15 cellular contexts compared by ENCODE assay signal in the genomic region with DNA sequence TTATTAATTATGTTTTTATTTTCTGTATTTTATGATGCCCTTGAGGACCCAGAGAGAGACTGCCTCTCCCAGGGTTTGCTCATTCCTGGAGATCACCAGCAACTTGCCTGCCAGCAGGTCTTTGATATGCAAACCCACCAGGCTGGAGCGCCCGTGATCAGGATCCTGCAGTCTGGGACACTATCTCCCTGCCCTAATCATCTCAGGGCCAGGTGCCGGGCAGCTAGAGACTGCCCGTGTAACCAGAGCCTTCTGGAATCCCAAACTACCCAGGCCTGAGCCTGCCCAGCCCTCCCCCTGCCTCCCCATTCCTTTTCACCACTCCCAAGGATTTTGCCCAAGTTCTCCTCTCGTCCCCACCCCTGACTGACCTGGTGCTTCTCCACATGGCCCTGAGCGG. TPM values are rescaled to one million over a fixed set of nuclear protein-coding genes. Genes with fewer than 3 reads are reported as not detected.
A peak's percentile ranks its signal among the peaks of the same experiment; 100 is the strongest.
DNase-seq lines count a peak whose midpoint lies in the region; ATAC-seq and TF ChIP-seq lines count a peak whose summit lies in the region.
"Had no signal": no experiment of that assay in that cellular context is flagged by ENCODE, and none has a peak within 500 bp of the region (broad histone marks: within the 10 kb centered on the region; RNA-seq: fewer than 3 reads in every experiment).

No MANE protein-coding gene starts in this region.

- BruUV-seq in mammary epithelial cell (replicated peaks; lab: Mats Ljungman, UMichigan): no TSS peak

- no peaks in the 10 kb centered on the region for H3K79me1 ChIP-seq in neuronal stem cell (ENCODE audit: low read depth, low read length)

- no peak overlapping the region for H2AK5ac ChIP-seq in neuronal stem cell (ENCODE audit: low read depth, low read length)

- H3K36me3 ChIP-seq in neuronal stem cell (replicated peaks in 1 of 2; ENCODE audit: control insufficient read depth in 2 of 2, insufficient read depth in 2 of 2, low read length in 2 of 2) (no peaks in the 10 kb centered on the region), mammary epithelial cell (ENCODE audit: insufficient read depth, low read length) (no peaks in the 10 kb centered on the region)

- peak overlapping the region; percentile 32 for H3K18ac ChIP-seq in neuronal stem cell (ENCODE audit: low read length)

- peak overlapping the region; percentile 43 for H3K14ac ChIP-seq in neuronal stem cell (ENCODE audit: low read length)

- H4K8ac ChIP-seq in neuronal stem cell (ENCODE audit: low read depth, low read length): no peak overlapping the region

- no peaks in the 10 kb centered on the region for H3K27me3 ChIP-seq in neuronal stem cell (ENCODE audit: control insufficient read depth in 3 of 3, insufficient read depth in 3 of 3, low read depth in 1 of 3, low read length in 3 of 3)
- H3K27me3 ChIP-seq in mammary epithelial cell (ENCODE audit: insufficient read depth, low read length): no peaks in the 10 kb centered on the region

- H3K4me3 ChIP-seq in neuronal stem cell (ENCODE audit: low read length in 2 of 2): no peak overlapping the region
- no peak overlapping the region for H3K4me3 ChIP-seq in mammary epithelial cell (replicated peaks in 1 of 3; ENCODE audit: insufficient read depth in 1 of 3, low read depth in 2 of 3, low read length in 3 of 3)

- no peak overlapping the region for H3K9ac ChIP-seq in neuronal stem cell (ENCODE audit: low read depth, low read length, poor library complexity)
- no peak overlapping the region for H3K9ac ChIP-seq in mammary epithelial cell (ENCODE audit: insufficient read depth, low read length)

- TF ChIP-seq CTCF in mammary epithelial cell (conservative IDR thresholded peaks at IDR 0.05 in 1 of 2, IDR thresholded peaks at IDR 0.05 in 1 of 2; ENCODE audit: extremely low read depth in 1 of 2, insufficient read depth in 1 of 2, low read depth in 1 of 2, low read length in 2 of 2): no peak

- H4K91ac ChIP-seq in neuronal stem cell (ENCODE audit: low read depth, low read length, poor library complexity): no peak overlapping the region

- in situ Hi-C loops in mammary epithelial cell (cut with MboI; ENCODE audit: low sequenced_read_pairs in 2 of 2): no loop called here

- H3K23ac ChIP-seq in neuronal stem cell (ENCODE audit: low read depth, low read length, poor library complexity): no peak overlapping the region

- no peaks in the 10 kb centered on the region for H3K4me1 Mint-ChIP-seq in central memory CD8-positive, alpha-beta T cell
- H3K4me1 Mint-ChIP-seq: CD14-positive monocyte had no signal

- H3K4me1 ChIP-seq in neuronal stem cell (ENCODE audit: control insufficient read depth in 2 of 2, insufficient read depth in 1 of 2, low read depth in 1 of 2, low read length in 2 of 2) (peaks cover 10 to 16% of the 10 kb centered on the region in 2 donors), mammary epithelial cell (ENCODE audit: insufficient read depth, low read length) (no peaks in the 10 kb centered on the region)

- no peak overlapping the region for H2BK5ac ChIP-seq in neuronal stem cell (ENCODE audit: low read length)

- H3K9me3 Mint-ChIP-seq in central memory CD8-positive, alpha-beta T cell: no peaks in the 10 kb centered on the region
- H3K9me3 Mint-ChIP-seq: CD8-positive, alpha-beta T cell had no signal

- H2BK120ac ChIP-seq in neuronal stem cell (ENCODE audit: low read depth, low read length): no peak overlapping the region

- H3K4me3 Mint-ChIP-seq in central memory CD8-positive, alpha-beta T cell: no peak overlapping the region
- H3K4me3 Mint-ChIP-seq: CD8-positive, alpha-beta T cell had no signal

- no peak for ATAC-seq in central memory CD8-positive, alpha-beta T cell (replicated peaks; ENCODE audit: extremely low read depth, poor library complexity, severe bottlenecking)
- ATAC-seq: CD8-positive, alpha-beta T cell had no signal

- H3K79me2 ChIP-seq in mammary epithelial cell (ENCODE audit: insufficient read depth, low read length): no peaks in the 10 kb centered on the region

- H2BK12ac ChIP-seq in neuronal stem cell (ENCODE audit: low read length): no peak overlapping the region

- H3K4ac ChIP-seq in neuronal stem cell (ENCODE audit: low read length): no peak overlapping the region

- no peak overlapping the region for H3K27ac ChIP-seq in neuronal stem cell (replicated peaks; ENCODE audit: low read length)
- no peak overlapping the region for H3K27ac ChIP-seq in mammary epithelial cell (ENCODE audit: insufficient read depth, low read depth, low read length)
- H3K27ac ChIP-seq: 22Rv1 had no signal

- H3K27ac Mint-ChIP-seq in central memory CD8-positive, alpha-beta T cell (ENCODE audit: low read depth): peak overlapping the region; percentile 17
- H3K27ac Mint-ChIP-seq: CD8-positive, alpha-beta T cell had no signal

- H3K4me2 ChIP-seq in neuronal stem cell (ENCODE audit: insufficient read depth, low read length, poor library complexity, severe bottlenecking): no peak overlapping the region
- no peak overlapping the region for H3K4me2 ChIP-seq in mammary epithelial cell (ENCODE audit: insufficient read depth, low read depth, low read length)

- no peak overlapping the region for H2AFZ ChIP-seq in neuronal stem cell (ENCODE audit: low read length)
- no peak overlapping the region for H2AFZ ChIP-seq in mammary epithelial cell (ENCODE audit: low read depth, low read length)

- H2BK15ac ChIP-seq in neuronal stem cell (ENCODE audit: low read length): no peak overlapping the region

- WGBS in neuronal stem cell (ENCODE audit: extremely low coverage in 2 of 2, insufficient read length in 2 of 2, insufficient replicate concordance in 1 of 2), 2 donors: no CpG with 5 or more reads among the region's 6 CpGs
- 47% methylated on average over 6 of the region's 6 CpGs for WGBS in mammary epithelial cell (ENCODE audit: low coverage, missing lambda C conversion rate)

- dilution Hi-C loops in mammary epithelial cell (cut with HindIII; ENCODE audit: low sequenced_read_pairs): no loop called here

- no peaks in the 10 kb centered on the region for H3K36me3 Mint-ChIP-seq in central memory CD8-positive, alpha-beta T cell (ENCODE audit: insufficient read depth)
- H3K36me3 Mint-ChIP-seq: CD14-positive monocyte; CD8-positive, alpha-beta T cell had no signal

- CTCF ChIA-PET in mammary epithelial cell (lab: Charles Lee; ENCODE audit: low non-redundant PET): no interaction called here

- H3K27me3 Mint-ChIP-seq in central memory CD8-positive, alpha-beta T cell: peaks cover 90% of the 10 kb centered on the region

- intact Hi-C loops in mammary epithelial cell (cut with micrococcal nuclease): no loop called here

- H4K20me1 ChIP-seq in mammary epithelial cell (ENCODE audit: insufficient read depth, low read length): no peaks in the 10 kb centered on the region

- DNase-seq in NCI-H526 (lab: John Stamatoyannopoulos, UW) (peak; percentile 57 to 85), NCI-H526 treated with DMSO at 0.1 percent for 48 hours (lab: John Stamatoyannopoulos, UW) (no peak), neuronal stem cell (ENCODE audit: low spot score) (no peak), NCI-H187 (lab: John Stamatoyannopoulos, UW) (no peak), ureter (ENCODE audit: low spot score) (no peak), mammary epithelial cell (no peak), dedifferentiated amniotic fluid mesenchymal stem cell (ENCODE audit: extremely low spot score) (no peak)
- no peak for DNase-seq in central memory CD8-positive, alpha-beta T cell (ENCODE audit: low spot score in 2 of 2)
- DNase-seq: CD8-positive, alpha-beta T cell; COR-L47; DMS53; IMR-90 had no signal

- H3K9me3 ChIP-seq in neuronal stem cell (replicated peaks in 1 of 2; ENCODE audit: control insufficient read depth in 2 of 2, insufficient read depth in 1 of 2, low read depth in 1 of 2, low read length in 2 of 2) (peaks cover 0 to 2% of the 10 kb centered on the region in 2 donors), mammary epithelial cell (replicated peaks; ENCODE audit: insufficient read depth, low read length) (peaks cover 4% of the 10 kb centered on the region)

RNA-seq across cellular contexts. Expression of a gene that starts 52.2 kb away (rescaled TPM):
- 27.4 TPM for polyA plus RNA-seq in neuronal stem cell (2013, experiment 1 of 2)
- polyA plus RNA-seq in neuronal stem cell (2013, experiment 2 of 2): 27.2 TPM
- total RNA-seq in ureter (8.6 TPM), mammary epithelial cell (under 1 TPM; under 0.01 to 0.33 TPM)
- 0.08 TPM for polyA plus RNA-seq in mammary epithelial cell
- not detected for polyA minus RNA-seq in mammary epithelial cell
- total RNA-seq: IMR-90 had no signal
- polyA plus RNA-seq: BJ, CD14-positive monocyte, IMR-90 had no signal

Comparison
In these comparisons a context has a peak if more than half of its experiments do, and no peak if none do; other contexts are left out.
1. DNase-seq: peak in NCI-H526 (2 of 2); none in NCI-H526 treated with DMSO at 0.1 percent for 48 hours (single experiment), central memory CD8-positive, alpha-beta T cell (0 of 2), neuronal stem cell (single experiment), NCI-H187 (0 of 2), ureter (single experiment), mammary epithelial cell (single experiment) and dedifferentiated amniotic fluid mesenchymal stem cell (single experiment).